1 cellular context compared by ENCODE assay signal in genomic region chr3:5476403-5476802, GRCh38.
TF ChIP-seq lines count a peak whose summit lies in the region.

No MANE protein-coding gene starts in this region.

TF ChIP-seq in HCT116, 20 proteins besides CTCF, POLR2A, EP300 and RAD21 (continued from another document):
- TF ChIP-seq CEBPB (IDR thresholded peaks at IDR 0.05; ENCODE audit: low read depth) (no peak), ZFX (IDR thresholded peaks at IDR 0.05) (no peak), SP1 (IDR thresholded peaks at IDR 0.05; ENCODE audit: low read depth) (no peak), POLR2AphosphoS5 (IDR thresholded peaks at IDR 0.05; ENCODE audit: low read depth, low read length) (no peak), EZH2phosphoT487 (IDR thresholded peaks at IDR 0.05; ENCODE audit: borderline replicate concordance) (no peak), ZBTB33 (IDR thresholded peaks at IDR 0.05; ENCODE audit: extremely low read depth, insufficient replicate concordance, low read length) (no peak), JUND (IDR thresholded peaks at IDR 0.05) (no peak), FOSL1 (IDR thresholded peaks at IDR 0.05; ENCODE audit: low read depth) (no peak), TCF7L2 (IDR thresholded peaks at IDR 0.05; ENCODE audit: borderline replicate concordance, extremely low read depth, insufficient read depth, insufficient read length) (no peak)
